ENCODE assay signal across 9 cellular contexts in genomic region chr10:61284222-61284890, GRCh38.
DNase-seq lines count a peak whose midpoint lies in the region; ATAC-seq and TF ChIP-seq lines count a peak whose summit lies in the region.
"Had no signal": no experiment of that assay in that cellular context is flagged by ENCODE, and none has a peak within 500 bp of the region (broad histone marks: within the 10 kb centered on the region; RNA-seq: fewer than 3 reads in every experiment).

No MANE protein-coding gene starts in this region.

- H3K27me3 Mint-ChIP-seq in naive thymus-derived CD8-positive, alpha-beta T cell, result peaks cover 0 to 3% (median 0%) of the 10 kb centered on the region in 5 donors

- no peak overlapping the region for H3K27ac ChIP-seq in KMS-11
- 0 out of 2 replicates have a peak overlapping the region, but pooled peaks have one; percentile 13 for H3K27ac ChIP-seq in SK-N-MC
- peak overlapping the region; percentile 43 for H3K27ac ChIP-seq in epithelial cell of prostate
- H3K27ac ChIP-seq: BLaER1 had no signal

- TF ChIP-seq CTCF in KMS-11 (conservative IDR thresholded peaks at IDR 0.05; ENCODE audit: low read depth, low read length), result peak; percentile 78

- H3K27me3 ChIP-seq in KMS-11 (ENCODE audit: insufficient read depth, low read depth), result no peaks in the 10 kb centered on the region
- H3K27me3 ChIP-seq: BLaER1 had no signal

- no peaks in the 10 kb centered on the region for H3K36me3 Mint-ChIP-seq in naive thymus-derived CD8-positive, alpha-beta T cell

- peaks cover 10% of the 10 kb centered on the region for H3K4me1 ChIP-seq in KMS-11 (ENCODE audit: low read depth, poor library complexity, severe bottlenecking)

- no peaks in the 10 kb centered on the region for H3K9me3 ChIP-seq in SK-N-MC (ENCODE audit: low read depth, low read length)
- H3K9me3 ChIP-seq: BLaER1 had no signal

- no peaks in the 10 kb centered on the region for H3K79me2 ChIP-seq in KMS-11 (ENCODE audit: insufficient read depth, low read depth)

- H3K4me2 ChIP-seq in KMS-11, result peak overlapping the region; percentile 33; the same call in 1 of the 2 replicates
- H3K4me2 ChIP-seq: BLaER1 had no signal

- H3K36me3 ChIP-seq in KMS-11 (ENCODE audit: insufficient read depth) (no peaks in the 10 kb centered on the region), SK-N-MC (ENCODE audit: insufficient read depth, low read length) (no peaks in the 10 kb centered on the region)
- H3K36me3 ChIP-seq: BLaER1 had no signal

- POLR2A ChIA-PET in naive thymus-derived CD8-positive, alpha-beta T cell (lab: Charles Lee), result no interaction called here

- H3K27ac Mint-ChIP-seq in naive thymus-derived CD8-positive, alpha-beta T cell, result no peak overlapping the region

- 0 out of 2 replicates have a peak overlapping the region, but pooled peaks have one; percentile 28 for H2AFZ ChIP-seq in KMS-11 (ENCODE audit: low read depth)

- H3K4me3 Mint-ChIP-seq in naive thymus-derived CD8-positive, alpha-beta T cell, result peak overlapping the region; percentile 6 to 82 (median 64)

- peaks cover 3 to 30% (median 12%) of the 10 kb centered on the region in 4 donors for H3K4me1 Mint-ChIP-seq in naive thymus-derived CD8-positive, alpha-beta T cell

- H3K9ac ChIP-seq in KMS-11, result no peak overlapping the region
- no peak overlapping the region for H3K9ac ChIP-seq in SK-N-MC (ENCODE audit: insufficient read length)
- H3K9ac ChIP-seq: BLaER1 had no signal

- DNase-seq in DMS 273 (lab: John Stamatoyannopoulos, UW; ENCODE audit: unreplicated experiment), result peak; percentile 64
- DNase-seq in DMS 273 treated with DMSO at 0.1 percent for 48 hours (lab: John Stamatoyannopoulos, UW), result no peak
- DNase-seq in SK-N-MC (ENCODE audit: low read depth, low spot score), result peak; percentile 66
- DNase-seq in epithelial cell of prostate (ENCODE audit: low read depth, low spot score), result peak; percentile 5
- DNase-seq in naive thymus-derived CD8-positive, alpha-beta T cell, result peak in 3 of 10 donors; percentile 29 to 47 (median 37)
- DNase-seq in stimulated activated CD4-positive, alpha-beta T cell treated with anti-CD3 and anti-CD28 coated beads, Interleukin-4, amount 100 ng/mL, for 24 hours, result no peak
- no peak for DNase-seq in COLO668 (lab: John Stamatoyannopoulos, UW; ENCODE audit: unreplicated experiment)

- ATAC-seq in naive thymus-derived CD8-positive, alpha-beta T cell, result no peak

- no peak overlapping the region for H3K4me3 ChIP-seq in KMS-11 (IDR thresholded peaks at IDR 0.05; ENCODE audit: insufficient read depth, low read depth, low read length)
- H3K4me3 ChIP-seq in SK-N-MC, result peak overlapping the region; percentile 51; the same call in 1 of the 2 replicates
- H3K4me3 ChIP-seq: BLaER1 had no signal

- H3K9me3 Mint-ChIP-seq in naive thymus-derived CD8-positive, alpha-beta T cell, result peaks cover 0 to 4% (median 0%) of the 10 kb centered on the region in 9 donors

- H4K20me1 ChIP-seq in KMS-11 (ENCODE audit: insufficient read depth), result no peaks in the 10 kb centered on the region
- H4K20me1 ChIP-seq: BLaER1 had no signal

Comparison
In these comparisons a context has a peak if more than half of its experiments do, and no peak if none do; other contexts are left out.
1. DNase-seq: peak in DMS 273 (single experiment), SK-N-MC (single experiment) and epithelial cell of prostate (single experiment); none in DMS 273 treated with DMSO at 0.1 percent for 48 hours (single experiment), stimulated activated CD4-positive, alpha-beta T cell treated with anti-CD3 and anti-CD28 coated beads, Interleukin-4, amount 100 ng/mL, for 24 hours (single experiment) and COLO668 (single experiment).